ENCODE assay signal across 9 cellular contexts in genomic region chr9:74570879-74571512, GRCh38.
A peak's percentile ranks its signal among the peaks of the same experiment; 100 is the strongest.
DNase-seq lines count a peak whose midpoint lies in the region; ATAC-seq and TF ChIP-seq lines count a peak whose summit lies in the region.
"Had no signal": no experiment of that assay in that cellular context is flagged by ENCODE, and none has a peak within 500 bp of the region (broad histone marks: within the 10 kb centered on the region; RNA-seq: fewer than 3 reads in every experiment).

No MANE protein-coding gene starts in this region.

- intact Hi-C loops in gastrocnemius medialis (cut with DNase I; ENCODE audit: low total_unique reads): no loop called here

- no peaks in the 10 kb centered on the region for H3K9me3 ChIP-seq in gastrocnemius medialis
- H3K9me3 ChIP-seq: SJSA1 had no signal

- H3K27me3 ChIP-seq in gastrocnemius medialis: no peaks in the 10 kb centered on the region
- H3K27me3 ChIP-seq: SJSA1 had no signal

- no peak overlapping the region for H3K27ac ChIP-seq in gastrocnemius medialis
- H3K27ac ChIP-seq: SJSA1 had no signal

- H3K36me3 ChIP-seq in gastrocnemius medialis: no peaks in the 10 kb centered on the region
- H3K36me3 ChIP-seq: SJSA1 had no signal

- no peak overlapping the region for H3K4me3 ChIP-seq in gastrocnemius medialis
- H3K4me3 ChIP-seq: SJSA1 had no signal

- DNase-seq in CD1c-positive myeloid dendritic cell (ENCODE audit: extremely low spot score): peak; percentile 43
- peak; percentile 49 for DNase-seq in SK-N-DZ (ENCODE audit: low spot score)
- peak; percentile 62 for DNase-seq in fibroblast of peridontal ligament (ENCODE audit: extremely low read depth)
- DNase-seq in gastrocnemius medialis: no peak
- DNase-seq in putamen (ENCODE audit: low spot score): no peak
- no peak for DNase-seq in activated CD4-positive, CD25-positive, alpha-beta regulatory T cell (lab: John Stamatoyannopoulos, UW)

- no peak for TF ChIP-seq POLR2A in gastrocnemius medialis (IDR thresholded peaks at IDR 0.05)

- in situ Hi-C loops in gastrocnemius medialis (cut with MboI; ENCODE audit: low sequenced_read_pairs in 4 of 4): loop anchor here in 1 of 4 donors (25.0 kb wide), 1 partner anchor 1359 kb away; no protein-coding TSS in a partner anchor

- no peaks in the 10 kb centered on the region for H3K4me1 ChIP-seq in gastrocnemius medialis
- H3K4me1 ChIP-seq: SJSA1 had no signal

- ATAC-seq in GM18511 (IDR thresholded peaks at IDR 0.05; ENCODE audit: unreplicated experiment) (peak; percentile 85), HG03342 (IDR thresholded peaks at IDR 0.05; ENCODE audit: unreplicated experiment) (peak; percentile 84), gastrocnemius medialis (no peak)

- TF ChIP-seq CTCF in gastrocnemius medialis (IDR thresholded peaks at IDR 0.05 in 4 of 5, conservative IDR thresholded peaks at IDR 0.05 in 1 of 5): peak in 3 of 5 experiments; percentile 20 to 57 (median 36)

Comparison
In these comparisons a context has a peak if more than half of its experiments do, and no peak if none do; other contexts are left out.
1. DNase-seq: peak in CD1c-positive myeloid dendritic cell (single experiment), SK-N-DZ (single experiment) and fibroblast of peridontal ligament (single experiment); none in gastrocnemius medialis (0 of 2), putamen (single experiment) and activated CD4-positive, CD25-positive, alpha-beta regulatory T cell (0 of 4).
2. ATAC-seq: peak in GM18511 (single experiment) and HG03342 (single experiment); none in gastrocnemius medialis (0 of 2).